In genomic region chr10:79179404-79180309, GRCh38 we compare ENCODE assay signal across 10 cellular contexts.
DNase-seq lines count a peak whose midpoint lies in the region; TF ChIP-seq lines count a peak whose summit lies in the region.
"Had no signal": no experiment of that assay in that cellular context is flagged by ENCODE, and none has a peak within 500 bp of the region (broad histone marks: within the 10 kb centered on the region; RNA-seq: fewer than 3 reads in every experiment).

No MANE protein-coding gene starts in this region.

- peak overlapping the region; percentile 64 for H3K27ac Mint-ChIP-seq in nephron progenitor cell

- no peaks in the 10 kb centered on the region for H3K27me3 Mint-ChIP-seq in nephron progenitor cell (ENCODE audit: low read depth, poor library complexity)

- peak overlapping the region; percentile 98 for H3K4me2 ChIP-seq in BLaER1

- peak overlapping the region; percentile 1; the same call in 1 of the 2 replicates for H3K4me3 ChIP-seq in BLaER1

- H3K9me3 ChIP-seq in BLaER1 = no peaks in the 10 kb centered on the region

- H3K9me3 Mint-ChIP-seq in nephron progenitor cell = no peaks in the 10 kb centered on the region

- H4K20me1 ChIP-seq in BLaER1 = peaks cover 100% of the 10 kb centered on the region

- peak; percentile 23 to 89 (median 55) for DNase-seq in NCI-H1417 (lab: John Stamatoyannopoulos, UW)
- peak; percentile 52 for DNase-seq in cerebellar cortex (ENCODE audit: low spot score)
- DNase-seq in nephron progenitor cell = peak; percentile 61
- no peak for DNase-seq in HT-29 (ENCODE audit: low spot score)
- no peak for DNase-seq in stimulated activated CD4-positive, alpha-beta T cell treated with anti-CD3 and anti-CD28 coated beads, Interleukin-15, amount 100 ng/mL, for 24 hours
- no peak for DNase-seq in activated CD4-positive, CD25-positive, alpha-beta regulatory T cell treated with anti-CD3 and anti-CD28 coated beads, Interleukin-2, amount 50 U/mL, for 72 hours
- no peak for DNase-seq in NCI-H774 (lab: John Stamatoyannopoulos, UW)
- DNase-seq: activated T-cell treated with anti-CD3 and anti-CD28 coated beads for 4 hours, small intestine had no signal

- H3K27me3 ChIP-seq in BLaER1 = no peaks in the 10 kb centered on the region

- peak overlapping the region; percentile 39; the same call in 1 of the 2 replicates for H3K9ac ChIP-seq in BLaER1

- H3K4me1 ChIP-seq in BLaER1 = peaks cover 100% of the 10 kb centered on the region

- H3K27ac ChIP-seq in BLaER1 = peak overlapping the region; percentile 40

- H3K36me3 ChIP-seq in BLaER1 = peaks cover 32% of the 10 kb centered on the region

- peak overlapping the region; percentile 50 for H3K4me3 Mint-ChIP-seq in nephron progenitor cell

- no peak for TF ChIP-seq CTCF in nephron progenitor cell (IDR thresholded peaks at IDR 0.05)

- no peaks in the 10 kb centered on the region for H3K36me3 Mint-ChIP-seq in nephron progenitor cell (ENCODE audit: low read depth)

- H3K4me1 Mint-ChIP-seq in nephron progenitor cell = peaks cover 96% of the 10 kb centered on the region

Comparison
In these comparisons a context has a peak if more than half of its experiments do, and no peak if none do; other contexts are left out.
1. DNase-seq: peak in NCI-H1417 (3 of 3), cerebellar cortex (single experiment) and nephron progenitor cell (single experiment); none in HT-29 (single experiment), stimulated activated CD4-positive, alpha-beta T cell treated with anti-CD3 and anti-CD28 coated beads, Interleukin-15, amount 100 ng/mL, for 24 hours (single experiment), activated CD4-positive, CD25-positive, alpha-beta regulatory T cell treated with anti-CD3 and anti-CD28 coated beads, Interleukin-2, amount 50 U/mL, for 72 hours (single experiment) and NCI-H774 (single experiment).